Comparison of ENCODE assay signal across 22 cellular contexts in the genomic region with DNA sequence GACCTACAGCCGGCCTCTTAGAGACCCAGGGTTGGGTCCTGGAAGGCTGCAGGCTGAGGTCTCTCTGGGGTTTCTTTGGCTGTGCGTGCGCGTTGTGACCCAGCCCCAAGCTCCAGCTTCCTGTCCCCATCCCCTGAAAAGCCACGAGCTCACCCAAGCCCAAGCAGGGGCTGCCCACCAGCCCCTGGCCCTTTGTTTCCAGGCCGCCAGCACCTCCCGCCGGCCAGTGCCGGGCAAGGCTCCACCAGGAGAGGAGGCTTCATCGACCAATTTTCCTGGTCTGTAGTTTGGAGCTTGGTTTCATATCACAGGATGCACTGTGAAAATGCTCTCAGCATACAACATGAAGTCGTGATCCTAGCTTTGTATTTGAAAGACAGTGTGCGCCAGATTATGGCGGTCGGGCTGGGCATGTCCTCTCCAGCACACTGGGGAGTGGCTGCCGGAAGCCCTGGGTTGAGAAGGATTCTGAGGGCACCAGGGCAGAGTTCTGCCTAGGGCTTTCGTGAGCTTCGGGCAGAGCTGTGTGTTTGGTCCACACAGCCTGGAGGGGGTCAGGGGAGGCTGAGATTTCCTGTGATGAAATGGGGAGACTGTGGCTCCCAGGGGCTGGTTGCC.
"Had no signal": no experiment of that assay in that cellular context is flagged by ENCODE, and none has a peak within 500 bp of the region (broad histone marks: within the 10 kb centered on the region; RNA-seq: fewer than 3 reads in every experiment).

No MANE protein-coding gene starts in this region.

- H3K4me3 Mint-ChIP-seq: endodermal cell; naive thymus-derived CD8-positive, alpha-beta T cell; neural progenitor cell; stimulated activated naive B cell treated with anti-CD40 and anti-IgM and Interleukin-4, amounts not matched to agents 10 μg/mL and 1 μg/mL and 100 μg/mL, for 72 hours; stimulated activated naive CD8-positive, alpha-beta T cell treated with anti-CD3 and anti-CD28 coated beads, Interleukin-15, amount 100 ng/mL, for 72 hours had no signal

- H3K36me3 Mint-ChIP-seq: naive thymus-derived CD8-positive, alpha-beta T cell; neural progenitor cell; stimulated activated naive B cell treated with anti-CD40 and anti-IgM and Interleukin-4, amounts not matched to agents 10 μg/mL and 1 μg/mL and 100 μg/mL, for 72 hours had no signal

- H3K27ac Mint-ChIP-seq: endodermal cell; naive thymus-derived CD8-positive, alpha-beta T cell; neural progenitor cell; stimulated activated naive B cell treated with anti-CD40 and anti-IgM and Interleukin-4, amounts not matched to agents 10 μg/mL and 1 μg/mL and 100 μg/mL, for 72 hours; stimulated activated naive CD8-positive, alpha-beta T cell treated with anti-CD3 and anti-CD28 coated beads, Interleukin-15, amount 100 ng/mL, for 72 hours had no signal

- H3K4me1 ChIP-seq: colonic mucosa, neural progenitor cell, parathyroid adenoma, prostate gland had no signal

- H3K9ac ChIP-seq: neural progenitor cell, parathyroid adenoma had no signal

- H3K4me2 ChIP-seq: neural progenitor cell had no signal

- H3K36me3 ChIP-seq: colonic mucosa, neural progenitor cell, prostate gland, transverse colon had no signal

- H3K4me3 ChIP-seq: colonic mucosa, heart left ventricle, mucosa of descending colon, neural progenitor cell, prostate gland, thoracic aorta, transverse colon had no signal

- ATAC-seq: heart left ventricle; left colon; mucosa of descending colon; naive thymus-derived CD8-positive, alpha-beta T cell; sciatic nerve; stimulated activated naive B cell treated with anti-CD40 and anti-IgM and Interleukin-4, amounts not matched to agents 10 μg/mL and 1 μg/mL and 100 μg/mL, for 72 hours; stimulated activated naive CD8-positive, alpha-beta T cell treated with anti-CD3 and anti-CD28 coated beads, Interleukin-15, amount 100 ng/mL, for 72 hours had no signal

- H3K27ac ChIP-seq: colonic mucosa, neural progenitor cell, parathyroid adenoma, prostate gland, thoracic aorta, transverse colon had no signal

- H3K4me1 Mint-ChIP-seq: neural progenitor cell had no signal

- DNase-seq: cerebellar nuclear complex; colonic mucosa; dermis blood vessel endothelial cell; endodermal cell; foreskin melanocyte; heart left ventricle; hippocampal formation; left colon; mesendoderm; mucosa of descending colon; naive thymus-derived CD8-positive, alpha-beta T cell; occipital lobe; stimulated activated CD4-positive, alpha-beta T cell treated with anti-CD3 and anti-CD28 coated beads, Interleukin-2, amount 100 ng/mL, for 24 hours; stimulated activated CD4-positive, alpha-beta T cell treated with anti-CD3 and anti-CD28 coated beads, Interleukin-4, amount 100 ng/mL, for 4 hours; stimulated activated naive B cell treated with anti-CD40 and anti-IgM and Interleukin-4, amounts not matched to agents 10 μg/mL and 1 μg/mL and 100 μg/mL, for 72 hours; stimulated activated naive CD8-positive, alpha-beta T cell treated with anti-CD3 and anti-CD28 coated beads, Interleukin-15, amount 100 ng/mL, for 72 hours; transverse colon had no signal

- H3K9me3 Mint-ChIP-seq: endodermal cell; naive thymus-derived CD8-positive, alpha-beta T cell; neural progenitor cell; stimulated activated naive B cell treated with anti-CD40 and anti-IgM and Interleukin-4, amounts not matched to agents 10 μg/mL and 1 μg/mL and 100 μg/mL, for 72 hours; stimulated activated naive CD8-positive, alpha-beta T cell treated with anti-CD3 and anti-CD28 coated beads, Interleukin-15, amount 100 ng/mL, for 72 hours had no signal

- H3K27me3 ChIP-seq: colonic mucosa, heart left ventricle, neural progenitor cell, transverse colon had no signal

- H3K9me3 ChIP-seq: colonic mucosa, heart left ventricle, mucosa of descending colon, prostate gland, thoracic aorta, transverse colon had no signal
